13 cellular contexts compared by ENCODE assay signal in genomic region chr1:154351363-154352068, GRCh38. TPM values are rescaled to one million over a fixed set of nuclear protein-coding genes. Genes with fewer than 3 reads are reported as not detected.
DNase-seq lines count a peak whose midpoint lies in the region; ATAC-seq and TF ChIP-seq lines count a peak whose summit lies in the region.
"Had no signal": no experiment of that assay in that cellular context is flagged by ENCODE, and none has a peak within 500 bp of the region (broad histone marks: within the 10 kb centered on the region; RNA-seq: fewer than 3 reads in every experiment).

No MANE protein-coding gene starts in this region.

- H3K27me3 ChIP-seq in hepatocyte (no peaks in the 10 kb centered on the region), dorsolateral prefrontal cortex (no peaks in the 10 kb centered on the region), ascending aorta (no peaks in the 10 kb centered on the region)
- H3K27me3 ChIP-seq: MG63 had no signal

- ATAC-seq in GM21367 (IDR thresholded peaks at IDR 0.05; ENCODE audit: unreplicated experiment), result no peak

- no peak for TF ChIP-seq CTCF in 22Rv1 (IDR thresholded peaks at IDR 0.05)
- no peak for TF ChIP-seq CTCF in hepatocyte (IDR thresholded peaks at IDR 0.05; ENCODE audit: poor library complexity)
- TF ChIP-seq CTCF in dorsolateral prefrontal cortex (IDR thresholded peaks at IDR 0.05 in 54 of 56, conservative IDR thresholded peaks at IDR 0.05 in 2 of 56; ENCODE audit: low read depth in 1 of 56, partially characterized antibody in 56 of 56), result no peak
- no peak for TF ChIP-seq CTCF in ascending aorta (IDR thresholded peaks at IDR 0.05)

- H3K9me3 ChIP-seq in hepatocyte (ENCODE audit: low read depth) (no peaks in the 10 kb centered on the region), ascending aorta (no peaks in the 10 kb centered on the region)
- H3K9me3 ChIP-seq: MG63 had no signal

- no peak overlapping the region for H3K4me3 ChIP-seq in hepatocyte
- no peak overlapping the region for H3K4me3 ChIP-seq in dorsolateral prefrontal cortex
- H3K4me3 ChIP-seq in ascending aorta, result no peak overlapping the region
- H3K4me3 ChIP-seq: MG63 had no signal

- WGBS in hepatocyte (ENCODE audit: low lambda C conversion rate, missing lambda C conversion rate), result 60% methylated on average over 14 of the region's 14 CpGs

- H3K79me2 ChIP-seq in hepatocyte, result no peaks in the 10 kb centered on the region

- no peaks in the 10 kb centered on the region for H3K9me2 ChIP-seq in hepatocyte (replicated peaks; ENCODE audit: insufficient read depth)

- no peak overlapping the region for H2AFZ ChIP-seq in hepatocyte

- DNase-seq in DMS53 treated with DMSO at 0.1 percent for 48 hours (lab: John Stamatoyannopoulos, UW; ENCODE audit: unreplicated experiment) (peak; percentile 80), NCI-H526 treated with DMSO at 0.1 percent for 48 hours (lab: John Stamatoyannopoulos, UW) (peak; percentile 63), hepatocyte (ENCODE audit: low spot score) (peak; percentile 65), dorsolateral prefrontal cortex (no peak), ascending aorta (ENCODE audit: low spot score in 2 of 2) (no peak), GM03348 (ENCODE audit: low spot score) (no peak)
- DNase-seq: activated effector memory CD4-positive, alpha-beta T cell treated with Interleukin-2 at 50 U/mL for 16 hours; islet precursor cell; MG63 had no signal

- intact Hi-C loops in dorsolateral prefrontal cortex (cut with DNase I) (no loop called here), ascending aorta (cut with DNase I) (no loop called here)

- H4K20me1 ChIP-seq in hepatocyte (ENCODE audit: insufficient read depth, poor library complexity, severe bottlenecking), result no peaks in the 10 kb centered on the region

- no peak overlapping the region for H3K4me2 ChIP-seq in hepatocyte

- H3K27ac ChIP-seq in 22Rv1, result peak overlapping the region; percentile 51
- peak overlapping the region; percentile 75 for H3K27ac ChIP-seq in hepatocyte
- H3K27ac ChIP-seq in dorsolateral prefrontal cortex, result peak overlapping the region in 3 of 59 donors; percentile 4 to 66 (median 13)
- H3K27ac ChIP-seq in ascending aorta, result no peak overlapping the region

- H3K36me3 ChIP-seq in hepatocyte (replicated peaks; ENCODE audit: insufficient read depth, low read depth) (no peaks in the 10 kb centered on the region), ascending aorta (peaks cover 26 to 40% of the 10 kb centered on the region in 2 donors)

- peaks cover 15% of the 10 kb centered on the region for H3K4me1 ChIP-seq in hepatocyte (ENCODE audit: insufficient read depth)
- H3K4me1 ChIP-seq in ascending aorta, result peaks cover 0 to 17% of the 10 kb centered on the region in 2 donors

RNA-seq across cellular contexts. Expression of gene ATP8B2, which starts 26.2 kb away (rescaled TPM):
- total RNA-seq in hepatocyte, result 30.1 and 42.0 TPM in 2 replicates
- 8.7 and 11.7 TPM in 2 replicates for polyA plus RNA-seq in hepatocyte
- 10 to 100 TPM; 28.2 to 80.0 (median 45.7) TPM for total RNA-seq in dorsolateral prefrontal cortex
- 173 TPM for total RNA-seq in ascending aorta

RNA-seq across cellular contexts. Expression of gene AQP10, which starts 30.6 kb away (rescaled TPM):
- total RNA-seq in hepatocyte (0.96 and 2.0 TPM in 2 replicates), dorsolateral prefrontal cortex (under 1 TPM in 2 of 120 experiments, not detected in 118; 0.29 to 0.30 TPM), ascending aorta (not detected)
- 3.0 and 3.6 TPM in 2 replicates for polyA plus RNA-seq in hepatocyte
- total RNA-seq: activated CD4-positive, alpha-beta T cell treated with anti-CD3 and anti-CD28 coated beads, Interleukin-2, amount 10 ng/mL, durations not matched to agents 24 days and 14 days; neural crest cell had no signal

RNA-seq across cellular contexts. Expression of gene IL6R, which starts 53.6 kb away (rescaled TPM):
- 35.1 and 58.0 TPM in 2 replicates for total RNA-seq in hepatocyte
- 38.5 and 39.2 TPM in 2 replicates for polyA plus RNA-seq in hepatocyte
- 10 to 100 TPM in 86 of 120 experiments, 1 to 10 TPM in 34; 5.2 to 32.5 (median 12.2) TPM for total RNA-seq in dorsolateral prefrontal cortex
- total RNA-seq in ascending aorta, result 6.7 TPM

Comparison
In these comparisons a context has a peak if more than half of its experiments do, and no peak if none do; other contexts are left out.
1. H3K27ac ChIP-seq: peak in 22Rv1 (single experiment) and hepatocyte (single experiment); none in ascending aorta (0 of 2).
2. DNase-seq: peak in DMS53 treated with DMSO at 0.1 percent for 48 hours (single experiment), NCI-H526 treated with DMSO at 0.1 percent for 48 hours (single experiment) and hepatocyte (single experiment); none in dorsolateral prefrontal cortex (0 of 10), ascending aorta (0 of 2) and GM03348 (single experiment).